9 cellular contexts compared by ENCODE assay signal in the genomic region with DNA sequence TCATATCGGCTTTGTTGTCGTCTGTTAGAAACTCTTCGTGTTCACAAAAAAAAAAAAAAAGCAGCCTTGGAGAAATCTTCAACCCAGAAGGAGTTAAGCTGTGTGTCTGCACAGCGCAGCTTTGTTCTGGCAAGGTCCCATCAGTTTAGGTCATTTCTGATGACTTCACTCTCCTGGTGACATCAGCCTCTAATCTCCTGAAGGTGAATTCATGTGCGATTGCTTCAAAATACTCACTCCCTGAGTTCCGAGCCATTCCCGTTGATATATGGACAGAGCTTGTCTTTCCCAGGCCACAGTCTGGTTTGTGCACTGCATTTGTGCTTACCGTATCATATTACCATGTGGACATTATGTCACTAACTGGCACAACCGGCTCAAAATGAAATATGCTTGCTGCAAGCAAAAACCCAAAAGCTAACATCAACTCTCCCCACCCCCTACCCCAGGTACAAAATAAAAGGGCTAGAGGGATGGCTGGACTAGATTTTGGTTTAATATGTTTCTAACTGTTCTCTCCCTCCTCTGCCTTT.
DNase-seq lines count a peak whose midpoint lies in the region; ATAC-seq and TF ChIP-seq lines count a peak whose summit lies in the region.
"Had no signal": no experiment of that assay in that cellular context is flagged by ENCODE, and none has a peak within 500 bp of the region (broad histone marks: within the 10 kb centered on the region; RNA-seq: fewer than 3 reads in every experiment).

No MANE protein-coding gene starts in this region.

- no peaks in the 10 kb centered on the region for H3K27me3 Mint-ChIP-seq in mesothelial cell of epicardium (ENCODE audit: low read depth)
- H3K27me3 Mint-ChIP-seq: IgD-negative memory B cell had no signal

- DNase-seq in AG08396 (ENCODE audit: low spot score) = peak; percentile 64
- peak; percentile 36 for DNase-seq in NCI-H146 treated with DMSO at 0.1 percent for 48 hours (lab: John Stamatoyannopoulos, UW; ENCODE audit: unreplicated experiment)
- peak; percentile 80 for DNase-seq in cerebellar cortex (ENCODE audit: low spot score)
- no peak for DNase-seq in mesothelial cell of epicardium (ENCODE audit: low spot score in 2 of 2, unreplicated experiment in 2 of 2)
- DNase-seq in retina = no peak
- DNase-seq in central memory CD4-positive, alpha-beta T cell = no peak
- DNase-seq in NOMO-1 treated with DMSO at 0.1 percent for 48 hours (lab: John Stamatoyannopoulos, UW; ENCODE audit: unreplicated experiment) = no peak

- no peak for TF ChIP-seq CTCF in mesothelial cell of epicardium (IDR thresholded peaks at IDR 0.05; ENCODE audit: unreplicated experiment)

- H3K4me3 Mint-ChIP-seq in mesothelial cell of epicardium = peak overlapping the region; percentile 36

- peaks cover 52% of the 10 kb centered on the region for H3K4me1 Mint-ChIP-seq in mesothelial cell of epicardium

- ATAC-seq in HG03571 (IDR thresholded peaks at IDR 0.05; ENCODE audit: unreplicated experiment) = no peak

- no peaks in the 10 kb centered on the region for H3K9me3 Mint-ChIP-seq in mesothelial cell of epicardium
- H3K9me3 Mint-ChIP-seq: IgD-negative memory B cell had no signal

- H3K27ac Mint-ChIP-seq in mesothelial cell of epicardium = peak overlapping the region; percentile 94

- no peaks in the 10 kb centered on the region for H3K36me3 Mint-ChIP-seq in mesothelial cell of epicardium

Comparison
In these comparisons a context has a peak if more than half of its experiments do, and no peak if none do; other contexts are left out.
1. DNase-seq: peak in AG08396 (single experiment), NCI-H146 treated with DMSO at 0.1 percent for 48 hours (single experiment) and cerebellar cortex (single experiment); none in mesothelial cell of epicardium (0 of 2), retina (single experiment), central memory CD4-positive, alpha-beta T cell (single experiment) and NOMO-1 treated with DMSO at 0.1 percent for 48 hours (single experiment).